1 cellular context compared by ENCODE assay signal in the genomic region with DNA sequence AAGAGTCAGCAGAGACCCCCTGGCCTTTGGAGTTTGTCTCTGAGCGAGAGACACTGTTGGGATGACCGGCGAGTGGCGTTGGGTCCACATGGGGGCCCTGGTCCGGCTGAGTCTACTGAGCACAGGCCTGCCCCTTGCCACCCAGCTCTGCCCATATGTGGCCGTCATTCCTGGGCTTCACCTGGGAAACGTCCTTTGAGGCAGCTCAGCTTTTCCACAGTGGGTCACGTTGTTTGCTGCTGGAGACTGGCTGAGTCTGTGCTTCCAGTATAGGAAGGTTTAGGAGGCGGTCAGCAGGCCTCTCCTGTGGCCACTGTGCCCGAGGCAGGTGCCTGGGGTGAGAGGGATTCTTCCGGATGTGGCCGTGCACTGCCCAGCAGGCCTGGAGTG.
TF ChIP-seq lines count a peak whose summit lies in the region.

No MANE protein-coding gene starts in this region.

TF ChIP-seq in GM23338, 12 proteins besides CTCF, POLR2A, EP300 and RAD21 (continued from another document):
- TF ChIP-seq STAT1 (IDR thresholded peaks at IDR 0.05; ENCODE audit: unreplicated experiment) (no peak), EZH2phosphoT487 (IDR thresholded peaks at IDR 0.05; ENCODE audit: unreplicated experiment) (no peak), ZNF331 (CRISPR knock-in tag; IDR thresholded peaks at IDR 0.05; ENCODE audit: low read depth) (no peak), CREB1 (CRISPR knock-in tag; IDR thresholded peaks at IDR 0.05; ENCODE audit: low read depth) (no peak), JUNB (IDR thresholded peaks at IDR 0.05; ENCODE audit: unreplicated experiment) (no peak), ZNF114 (CRISPR knock-in tag; IDR thresholded peaks at IDR 0.05) (no peak)
- TF ChIP-seq, protein P1, sequence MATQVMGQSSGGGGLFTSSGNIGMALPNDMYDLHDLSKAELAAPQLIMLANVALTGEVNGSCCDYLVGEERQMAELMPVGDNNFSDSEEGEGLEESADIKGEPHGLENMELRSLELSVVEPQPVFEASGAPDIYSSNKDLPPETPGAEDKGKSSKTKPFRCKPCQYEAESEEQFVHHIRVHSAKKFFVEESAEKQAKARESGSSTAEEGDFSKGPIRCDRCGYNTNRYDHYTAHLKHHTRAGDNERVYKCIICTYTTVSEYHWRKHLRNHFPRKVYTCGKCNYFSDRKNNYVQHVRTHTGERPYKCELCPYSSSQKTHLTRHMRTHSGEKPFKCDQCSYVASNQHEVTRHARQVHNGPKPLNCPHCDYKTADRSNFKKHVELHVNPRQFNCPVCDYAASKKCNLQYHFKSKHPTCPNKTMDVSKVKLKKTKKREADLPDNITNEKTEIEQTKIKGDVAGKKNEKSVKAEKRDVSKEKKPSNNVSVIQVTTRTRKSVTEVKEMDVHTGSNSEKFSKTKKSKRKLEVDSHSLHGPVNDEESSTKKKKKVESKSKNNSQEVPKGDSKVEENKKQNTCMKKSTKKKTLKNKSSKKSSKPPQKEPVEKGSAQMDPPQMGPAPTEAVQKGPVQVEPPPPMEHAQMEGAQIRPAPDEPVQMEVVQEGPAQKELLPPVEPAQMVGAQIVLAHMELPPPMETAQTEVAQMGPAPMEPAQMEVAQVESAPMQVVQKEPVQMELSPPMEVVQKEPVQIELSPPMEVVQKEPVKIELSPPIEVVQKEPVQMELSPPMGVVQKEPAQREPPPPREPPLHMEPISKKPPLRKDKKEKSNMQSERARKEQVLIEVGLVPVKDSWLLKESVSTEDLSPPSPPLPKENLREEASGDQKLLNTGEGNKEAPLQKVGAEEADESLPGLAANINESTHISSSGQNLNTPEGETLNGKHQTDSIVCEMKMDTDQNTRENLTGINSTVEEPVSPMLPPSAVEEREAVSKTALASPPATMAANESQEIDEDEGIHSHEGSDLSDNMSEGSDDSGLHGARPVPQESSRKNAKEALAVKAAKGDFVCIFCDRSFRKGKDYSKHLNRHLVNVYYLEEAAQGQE (IDR thresholded peaks at IDR 0.05; ENCODE audit: unreplicated experiment), result no peak
- TF ChIP-seq, protein P2, sequence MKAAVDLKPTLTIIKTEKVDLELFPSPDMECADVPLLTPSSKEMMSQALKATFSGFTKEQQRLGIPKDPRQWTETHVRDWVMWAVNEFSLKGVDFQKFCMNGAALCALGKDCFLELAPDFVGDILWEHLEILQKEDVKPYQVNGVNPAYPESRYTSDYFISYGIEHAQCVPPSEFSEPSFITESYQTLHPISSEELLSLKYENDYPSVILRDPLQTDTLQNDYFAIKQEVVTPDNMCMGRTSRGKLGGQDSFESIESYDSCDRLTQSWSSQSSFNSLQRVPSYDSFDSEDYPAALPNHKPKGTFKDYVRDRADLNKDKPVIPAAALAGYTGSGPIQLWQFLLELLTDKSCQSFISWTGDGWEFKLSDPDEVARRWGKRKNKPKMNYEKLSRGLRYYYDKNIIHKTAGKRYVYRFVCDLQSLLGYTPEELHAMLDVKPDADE (IDR thresholded peaks at IDR 0.05), result no peak
